22 cellular contexts compared by ENCODE assay signal in genomic region chr13:91609353-91609752, GRCh38.
DNase-seq lines count a peak whose midpoint lies in the region; ATAC-seq and TF ChIP-seq lines count a peak whose summit lies in the region.
"Had no signal": no experiment of that assay in that cellular context is flagged by ENCODE, and none has a peak within 500 bp of the region (broad histone marks: within the 10 kb centered on the region; RNA-seq: fewer than 3 reads in every experiment).

No MANE protein-coding gene starts in this region.

- DNase-seq in MG63 (peak; percentile 43), astrocyte of the cerebellum (ENCODE audit: low read depth) (peak; percentile 18), activated gamma-delta T cell (lab: John Stamatoyannopoulos, UW) (no peak), COLO668 (lab: John Stamatoyannopoulos, UW; ENCODE audit: unreplicated experiment) (no peak)
- DNase-seq in CD4-positive, alpha-beta T cell: no peak
- DNase-seq: activated CD4-positive, alpha-beta T cell treated with anti-CD3 and anti-CD28 coated beads for 1 hour; activated effector memory CD4-positive, alpha-beta T cell treated with Interleukin-2 at 50 U/mL for 16 hours; AML-193; heart left ventricle; islet precursor cell; NCI-H2081 treated with DMSO at 0.1 percent for 48 hours; NK-92 treated with Interleukin-12 subunit alpha and Interleukin-12 subunit beta, amount 100 ng/mL, for 24 hours; SHP77; T-helper 2 cell; tibial artery had no signal

- TF ChIP-seq CTCF in astrocyte of the cerebellum (IDR thresholded peaks at IDR 0.05; ENCODE audit: low read depth, low read length, missing control alignments): no peak
- TF ChIP-seq CTCF in CD4-positive, alpha-beta T cell (IDR thresholded peaks at IDR 0.05): no peak

- no peak overlapping the region for H3K27ac Mint-ChIP-seq in CD4-positive, alpha-beta T cell
- H3K27ac Mint-ChIP-seq: dendritic cell treated with granulocyte-macrophage colony-stimulating factor and Interleukin-4, amounts not matched to agents 40 ng/mL and 50 ng/mL, for 4 days had no signal

- WGBS in mesodermal cell (ENCODE audit: insufficient coverage in 2 of 2), 2 experiments: 85 to 87% methylated on average over 2 to 3 of the region's 3 CpGs

- in situ Hi-C loops in astrocyte of the cerebellum (cut with HindIII; ENCODE audit: low sequenced_read_pairs): no loop called here

- POLR2A ChIA-PET in CD4-positive, alpha-beta T cell (lab: Charles Lee): no interaction called here

- no peaks in the 10 kb centered on the region for H3K9me3 ChIP-seq in MG63
- no peaks in the 10 kb centered on the region for H3K9me3 ChIP-seq in mesodermal cell (ENCODE audit: control insufficient read depth, low read length)
- no peaks in the 10 kb centered on the region for H3K9me3 ChIP-seq in CD4-positive, alpha-beta T cell (ENCODE audit: control insufficient read depth, low read length)
- H3K9me3 ChIP-seq: heart left ventricle, tibial artery had no signal

- H3K27me3 ChIP-seq in MG63: no peaks in the 10 kb centered on the region
- no peaks in the 10 kb centered on the region for H3K27me3 ChIP-seq in CD4-positive, alpha-beta T cell (ENCODE audit: control insufficient read depth, insufficient read depth, low read length)
- H3K27me3 ChIP-seq: heart left ventricle, tibial artery had no signal

- intact Hi-C loops in CD4-positive, alpha-beta T cell (cut with DNase I, micrococcal nuclease): no loop called here

- H3K27ac ChIP-seq in mesodermal cell (ENCODE audit: low read depth, low read length, severe bottlenecking): peak overlapping the region; percentile 23
- H3K27ac ChIP-seq in CD4-positive, alpha-beta T cell (ENCODE audit: low read depth, low read length): no peak overlapping the region
- H3K27ac ChIP-seq: epithelial cell of prostate, heart left ventricle, tibial artery had no signal

- H3K4me3 Mint-ChIP-seq in CD4-positive, alpha-beta T cell: no peak overlapping the region
- H3K4me3 Mint-ChIP-seq: dendritic cell treated with granulocyte-macrophage colony-stimulating factor and Interleukin-4, amounts not matched to agents 40 ng/mL and 50 ng/mL, for 4 days had no signal

- no peaks in the 10 kb centered on the region for H3K9me3 Mint-ChIP-seq in CD4-positive, alpha-beta T cell

- H3K36me3 ChIP-seq in MG63 (no peaks in the 10 kb centered on the region), mesodermal cell (ENCODE audit: control insufficient read depth, insufficient read depth, low read length) (no peaks in the 10 kb centered on the region)
- H3K36me3 ChIP-seq: heart left ventricle, tibial artery had no signal

- no peaks in the 10 kb centered on the region for H3K36me3 Mint-ChIP-seq in CD4-positive, alpha-beta T cell (ENCODE audit: low read depth)

- no peaks in the 10 kb centered on the region for H3K4me1 Mint-ChIP-seq in CD4-positive, alpha-beta T cell (ENCODE audit: low read depth)

- no peaks in the 10 kb centered on the region for H3K27me3 Mint-ChIP-seq in CD4-positive, alpha-beta T cell
- H3K27me3 Mint-ChIP-seq: dendritic cell treated with granulocyte-macrophage colony-stimulating factor and Interleukin-4, amounts not matched to agents 40 ng/mL and 50 ng/mL, for 4 days had no signal

- no peak overlapping the region for H3K4me3 ChIP-seq in MG63
- no peak overlapping the region for H3K4me3 ChIP-seq in astrocyte of the cerebellum (ENCODE audit: low read depth, low read length)
- no peak overlapping the region for H3K4me3 ChIP-seq in mesodermal cell (ENCODE audit: extremely low read depth, insufficient read depth, low read length, poor library complexity, severe bottlenecking)
- H3K4me3 ChIP-seq: tibial artery had no signal

- CTCF ChIA-PET in CD4-positive, alpha-beta T cell (lab: Charles Lee): no interaction called here

- H3K4me1 ChIP-seq in mesodermal cell (ENCODE audit: control insufficient read depth, insufficient read depth, low read length, poor library complexity, severe bottlenecking): peaks cover 3% of the 10 kb centered on the region
- H3K4me1 ChIP-seq: heart left ventricle, tibial artery had no signal

- ATAC-seq in GM19463 (IDR thresholded peaks at IDR 0.05; ENCODE audit: unreplicated experiment): peak; percentile 76
- no peak for ATAC-seq in CD4-positive, alpha-beta T cell (ENCODE audit: poor library complexity)
- no peak for ATAC-seq in GM21825 (IDR thresholded peaks at IDR 0.05; ENCODE audit: unreplicated experiment)
- ATAC-seq: HCT116, heart left ventricle, HepG2 had no signal

Comparison
In these comparisons a context has a peak if more than half of its experiments do, and no peak if none do; other contexts are left out.
1. DNase-seq: peak in MG63 (single experiment) and astrocyte of the cerebellum (single experiment); none in CD4-positive, alpha-beta T cell (0 of 10), activated gamma-delta T cell (single experiment) and COLO668 (single experiment).